In the genomic region with DNA sequence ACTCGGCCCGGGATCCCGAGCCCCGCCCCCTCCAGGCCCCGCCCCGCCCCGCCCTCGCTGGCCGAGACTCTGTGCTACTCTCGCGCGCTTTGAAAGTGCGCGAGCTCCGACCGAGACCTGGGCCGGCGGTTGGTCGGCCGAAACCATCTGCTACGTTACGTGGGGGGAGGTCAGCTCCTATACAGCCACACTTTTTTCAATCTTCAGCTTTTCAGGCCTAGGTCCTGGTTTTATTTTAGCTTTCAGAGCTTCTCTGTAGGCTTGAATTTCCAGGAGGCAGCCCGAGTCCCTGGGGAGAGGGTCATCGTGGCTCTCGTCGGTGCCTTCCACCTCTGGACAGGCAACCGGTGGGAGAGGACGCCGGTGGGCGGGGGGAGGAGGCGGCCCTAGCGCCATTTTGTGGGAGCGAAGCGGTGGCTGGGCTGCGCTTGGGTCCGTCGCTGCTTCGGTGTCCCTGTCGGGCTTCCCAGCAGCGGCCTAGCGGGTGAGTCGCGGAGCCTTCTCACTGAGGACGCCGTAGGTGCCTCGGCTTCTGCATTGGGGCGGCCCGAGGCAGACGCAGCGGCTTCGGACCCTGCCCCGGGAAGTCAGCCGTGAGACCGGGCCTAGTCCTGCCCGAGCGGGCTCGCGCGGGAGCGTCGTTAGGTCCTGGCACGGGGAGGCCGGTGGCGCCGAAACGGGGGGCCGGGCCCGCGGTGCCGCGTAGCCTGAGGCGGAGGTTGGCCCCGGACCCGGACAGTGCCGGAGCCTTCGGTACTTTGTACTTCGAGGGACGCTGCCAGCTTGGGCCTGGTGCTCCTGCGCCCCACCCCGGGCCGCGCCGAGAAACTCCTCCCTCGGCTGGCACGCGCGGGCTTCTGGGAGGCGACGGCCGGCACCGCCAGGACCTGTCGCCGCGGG, we compare ENCODE assay signal across 8 cellular contexts. TPM values are rescaled to one million over a fixed set of nuclear protein-coding genes. Genes with fewer than 3 reads are reported as not detected.
DNase-seq lines count a peak whose midpoint lies in the region; ATAC-seq and TF ChIP-seq lines count a peak whose summit lies in the region.

A gene (plus strand): TSS at position 395 of the 900 bp plus-strand sequence. CDS start 1,074 bp downstream, outside the sequence.

- H3K36me3 ChIP-seq in GM23338 (ENCODE audit: insufficient read depth) (peaks cover 44% of the 10 kb centered on the region), fibroblast of lung (ENCODE audit: control insufficient read depth, insufficient read depth, low read length) (peaks cover 15% of the 10 kb centered on the region)

- H3K27me3 ChIP-seq in GM23338 (ENCODE audit: insufficient read depth) (no peaks in the 10 kb centered on the region), fibroblast of lung (ENCODE audit: control insufficient read depth, insufficient read depth, low read length) (no peaks in the 10 kb centered on the region)

- no peaks in the 10 kb centered on the region for H3K9me2 ChIP-seq in GM23338 (ENCODE audit: insufficient read depth)

- peak within 1 kb of the TSS; percentile 100 for H3K27ac ChIP-seq in GM23338 (ENCODE audit: low read depth)
- peak within 1 kb of the TSS; percentile 100 for H3K27ac ChIP-seq in fibroblast of lung (ENCODE audit: insufficient read depth, low read length)

- H3K27ac Mint-ChIP-seq in GM23338, result peak within 1 kb of the TSS; percentile 100
- H3K27ac Mint-ChIP-seq in naive thymus-derived CD8-positive, alpha-beta T cell, result peak within 1 kb of the TSS; percentile 96 to 99 (median 98)
- H3K27ac Mint-ChIP-seq in stimulated activated naive B cell treated with anti-CD40 and anti-IgM and Interleukin-4, amounts not matched to agents 10 μg/mL and 1 μg/mL and 100 μg/mL, for 72 hours, result peak within 1 kb of the TSS; percentile 100

- H3K4me1 ChIP-seq in GM23338 (ENCODE audit: insufficient read depth) (peaks cover 15% of the 10 kb centered on the region), fibroblast of lung (ENCODE audit: control insufficient read depth, extremely low read depth, insufficient read depth, low read length) (peaks cover 10% of the 10 kb centered on the region)

- ATAC-seq in GM23338, result peak; percentile 89
- peak; percentile 88 to 89 for ATAC-seq in naive thymus-derived CD8-positive, alpha-beta T cell
- ATAC-seq in stimulated activated naive B cell treated with anti-CD40 and anti-IgM and Interleukin-4, amounts not matched to agents 10 μg/mL and 1 μg/mL and 100 μg/mL, for 72 hours (replicated peaks), result peak; percentile 86 to 89

- H3K79me2 ChIP-seq in GM23338 (replicated peaks; ENCODE audit: insufficient read depth) (peaks cover 50% of the 10 kb centered on the region), fibroblast of lung (ENCODE audit: control insufficient read depth, insufficient read depth, low read length) (peaks cover 36% of the 10 kb centered on the region)

- peaks cover 24% of the 10 kb centered on the region for H3F3A ChIP-seq in GM23338 (replicated peaks; ENCODE audit: low read depth)

- H3K9ac ChIP-seq in fibroblast of lung (ENCODE audit: insufficient read depth, low read length), result peak within 1 kb of the TSS; percentile 100

- H3K9me3 ChIP-seq in fibroblast of lung (ENCODE audit: control insufficient read depth, insufficient read depth, low read depth, low read length), result no peaks in the 10 kb centered on the region

- H3K27me3 Mint-ChIP-seq in GM23338 (ENCODE audit: insufficient read depth, low read depth, poor library complexity), result peaks cover 2% of the 10 kb centered on the region
- no peaks in the 10 kb centered on the region for H3K27me3 Mint-ChIP-seq in naive thymus-derived CD8-positive, alpha-beta T cell
- H3K27me3 Mint-ChIP-seq in stimulated activated naive B cell treated with anti-CD40 and anti-IgM and Interleukin-4, amounts not matched to agents 10 μg/mL and 1 μg/mL and 100 μg/mL, for 72 hours, result no peaks in the 10 kb centered on the region

- H4K20me1 ChIP-seq in GM23338 (replicated peaks; ENCODE audit: insufficient read depth) (peaks cover 40% of the 10 kb centered on the region), fibroblast of lung (ENCODE audit: control insufficient read depth, extremely low read depth, insufficient read depth, low read length) (peaks cover 7% of the 10 kb centered on the region)

- peak within 1 kb of the TSS; percentile 100 for H3K4me2 ChIP-seq in GM23338
- peak within 1 kb of the TSS; percentile 97 for H3K4me2 ChIP-seq in fibroblast of lung (ENCODE audit: extremely low read depth, insufficient read depth, low read length)

- no peaks in the 10 kb centered on the region for H3K9me3 Mint-ChIP-seq in GM23338
- no peaks in the 10 kb centered on the region for H3K9me3 Mint-ChIP-seq in naive thymus-derived CD8-positive, alpha-beta T cell
- H3K9me3 Mint-ChIP-seq in stimulated activated naive B cell treated with anti-CD40 and anti-IgM and Interleukin-4, amounts not matched to agents 10 μg/mL and 1 μg/mL and 100 μg/mL, for 72 hours, result no peaks in the 10 kb centered on the region

- DNase-seq in Daoy (ENCODE audit: low read depth) (peak; percentile 94), GM23338 (ENCODE audit: low spot score) (peak; percentile 92), Kasumi-1 (lab: John Stamatoyannopoulos, UW) (peak; percentile 80 to 86), RKO (ENCODE audit: low spot score) (peak; percentile 89), fibroblast of lung (ENCODE audit: low read depth in 2 of 2) (peak; percentile 86 to 90)
- DNase-seq in activated T-helper 1 cell treated with anti-CD3 and anti-CD28 coated beads, Interleukin-2, amount 50 U/mL, for 16 hours (ENCODE audit: low read depth in 1 of 2, low spot score in 1 of 2), result peak; percentile 81 to 83
- DNase-seq in naive thymus-derived CD8-positive, alpha-beta T cell, result peak; percentile 81 to 99 (median 90)
- DNase-seq in stimulated activated naive B cell treated with anti-CD40 and anti-IgM and Interleukin-4, amounts not matched to agents 10 μg/mL and 1 μg/mL and 100 μg/mL, for 72 hours, result peak; percentile 87

- H3K4me1 Mint-ChIP-seq in GM23338, result peaks cover 16% of the 10 kb centered on the region
- peaks cover 6 to 43% (median 36%) of the 10 kb centered on the region in 4 donors for H3K4me1 Mint-ChIP-seq in naive thymus-derived CD8-positive, alpha-beta T cell
- peaks cover 10 to 31% of the 10 kb centered on the region in 2 donors for H3K4me1 Mint-ChIP-seq in stimulated activated naive B cell treated with anti-CD40 and anti-IgM and Interleukin-4, amounts not matched to agents 10 μg/mL and 1 μg/mL and 100 μg/mL, for 72 hours

- POLR2A ChIA-PET in naive thymus-derived CD8-positive, alpha-beta T cell (lab: Charles Lee), result interaction anchor here (0.6 to 2.3 kb wide), 15 partner anchors 8 to 896 kb away, joined by 3 to 21 read pairs (median 3); a partner anchor contains a TSS

- no peak for TF ChIP-seq CTCF in GM23338 (conservative IDR thresholded peaks at IDR 0.05; ENCODE audit: low read depth in 2 of 2)
- no peak for TF ChIP-seq CTCF in fibroblast of lung (conservative IDR thresholded peaks at IDR 0.05 in 1 of 2, IDR thresholded peaks at IDR 0.05 in 1 of 2; ENCODE audit: low read depth in 1 of 2, low read length in 2 of 2)

- peaks cover 41% of the 10 kb centered on the region for H3K36me3 Mint-ChIP-seq in GM23338 (ENCODE audit: low read depth)
- peaks cover 0 to 44% (median 20%) of the 10 kb centered on the region in 3 donors for H3K36me3 Mint-ChIP-seq in naive thymus-derived CD8-positive, alpha-beta T cell
- H3K36me3 Mint-ChIP-seq in stimulated activated naive B cell treated with anti-CD40 and anti-IgM and Interleukin-4, amounts not matched to agents 10 μg/mL and 1 μg/mL and 100 μg/mL, for 72 hours, result peaks cover 19 to 29% of the 10 kb centered on the region in 2 donors

- H3K4me3 ChIP-seq in GM23338 (peak within 1 kb of the TSS; percentile 99), fibroblast of lung (replicated peaks in 1 of 4; ENCODE audit: control extremely low read depth in 1 of 4, insufficient read depth in 1 of 4, low read depth in 3 of 4, low read length in 4 of 4) (peak within 1 kb of the TSS; percentile 87 to 99 (median 98))

- peak within 1 kb of the TSS; percentile 91 for H3K4me3 Mint-ChIP-seq in GM23338
- H3K4me3 Mint-ChIP-seq in naive thymus-derived CD8-positive, alpha-beta T cell, result peak within 1 kb of the TSS; percentile 84 to 96 (median 90)
- H3K4me3 Mint-ChIP-seq in stimulated activated naive B cell treated with anti-CD40 and anti-IgM and Interleukin-4, amounts not matched to agents 10 μg/mL and 1 μg/mL and 100 μg/mL, for 72 hours, result peak within 1 kb of the TSS; percentile 90 to 92

- H2AFZ ChIP-seq in GM23338 (peak within 1 kb of the TSS; percentile 99; the same call in 1 of the 2 replicates), fibroblast of lung (ENCODE audit: low read length) (peak within 1 kb of the TSS; percentile 97)

TF ChIP-seq in GM23338, 12 proteins besides CTCF, POLR2A, EP300 and RAD21 (continues in another document):
- TF ChIP-seq POLR2AphosphoS5 (IDR thresholded peaks at IDR 0.05; ENCODE audit: low read depth), result peak; percentile 78

RNA-seq across cellular contexts. Expression of the gene that starts here (rescaled TPM):
- 102 and 107 TPM in 2 replicates for total RNA-seq in Daoy (2014; rRNA removed; shearing (Covaris generic))
- 258 and 313 TPM in 2 replicates for total RNA-seq in GM23338 (2014; rRNA removed; shearing (Covaris generic))
- polyA plus RNA-seq in GM23338 (2016; fragmentation: Nextera tagmentation; extraction: Ambion mirVana) (171 and 204 TPM in 2 replicates), fibroblast of lung (161 and 167 TPM in 2 replicates)
- total RNA-seq in fibroblast of lung, result 81.4 and 97.1 TPM in 2 replicates
- polyA plus RNA-seq in fibroblast of lung (2012), result 125 and 151 TPM in 2 replicates
- 31.4 and 32.4 TPM in 2 replicates for polyA minus RNA-seq in fibroblast of lung (ENCODE audit: low replicate concordance)
- 100 to 1,000 TPM; 193 to 211 TPM for total RNA-seq in naive thymus-derived CD8-positive, alpha-beta T cell
- 10 to 100 TPM; 46.6 to 65.2 (median 54.2) TPM for polyA plus RNA-seq in naive thymus-derived CD8-positive, alpha-beta T cell

Comparison
In these comparisons a context has a peak if more than half of its experiments do, and no peak if none do; other contexts are left out.
1. Peak in every context shown above with its lines: DNase-seq, ATAC-seq, H3K4me3 ChIP-seq and H3K27ac ChIP-seq.